9 cellular contexts compared by ENCODE assay signal in genomic region chrX:100635989-100636320, GRCh38. TPM values are rescaled to one million over a fixed set of nuclear protein-coding genes. Genes with fewer than 3 reads are reported as not detected.
DNase-seq lines count a peak whose midpoint lies in the region; ATAC-seq and TF ChIP-seq lines count a peak whose summit lies in the region.
"Had no signal": no experiment of that assay in that cellular context is flagged by ENCODE, and none has a peak within 500 bp of the region (broad histone marks: within the 10 kb centered on the region; RNA-seq: fewer than 3 reads in every experiment).

No MANE protein-coding gene starts in this region.

- peaks cover 3% of the 10 kb centered on the region for H3K27me3 Mint-ChIP-seq in brain

- H3K4me3 Mint-ChIP-seq in brain: peak overlapping the region; percentile 89 to 99 (median 95)

- ATAC-seq in left colon (peak; percentile 73), GM19397 (IDR thresholded peaks at IDR 0.05; ENCODE audit: unreplicated experiment) (no peak)

- H3K36me3 ChIP-seq in suprapubic skin: no peaks in the 10 kb centered on the region

- DNase-seq in DMS53 (lab: John Stamatoyannopoulos, UW) (peak; percentile 47), DMS53 treated with DMSO at 0.1 percent for 48 hours (lab: John Stamatoyannopoulos, UW; ENCODE audit: unreplicated experiment) (no peak), left colon (no peak), suprapubic skin (ENCODE audit: low spot score in 2 of 2) (no peak), NCI-H2227 treated with DMSO at 0.1 percent for 48 hours (lab: John Stamatoyannopoulos, UW) (no peak)
- DNase-seq in central memory CD4-positive, alpha-beta T cell: no peak

- H3K27me3 ChIP-seq in suprapubic skin: no peaks in the 10 kb centered on the region

- peaks cover 0 to 5% (median 0%) of the 10 kb centered on the region in 5 experiments for H3K9me3 Mint-ChIP-seq in brain

- H3K4me1 ChIP-seq in suprapubic skin: no peaks in the 10 kb centered on the region

- peak overlapping the region; percentile 72 to 97 (median 91) for H3K27ac Mint-ChIP-seq in brain

- H3K4me1 Mint-ChIP-seq in brain: peaks cover 22% of the 10 kb centered on the region

- intact Hi-C loops in left colon (cut with DNase I, micrococcal nuclease): no loop called here

- H3K9me3 ChIP-seq in suprapubic skin: no peaks in the 10 kb centered on the region

- TF ChIP-seq EP300 in suprapubic skin (IDR thresholded peaks at IDR 0.05): no peak

- H3K36me3 Mint-ChIP-seq in brain: peaks cover 21% of the 10 kb centered on the region

- 30% methylated on average over 8 of the region's 8 CpGs for WGBS in suprapubic skin

- H3K27ac ChIP-seq in suprapubic skin: peak overlapping the region; percentile 59
- H3K27ac ChIP-seq: 22Rv1 had no signal

- peak overlapping the region; percentile 56 for H3K4me3 ChIP-seq in suprapubic skin

- no peak for TF ChIP-seq CTCF in brain (conservative IDR thresholded peaks at IDR 0.05)
- TF ChIP-seq CTCF in suprapubic skin (IDR thresholded peaks at IDR 0.05): no peak

- TF ChIP-seq POLR2A in suprapubic skin (IDR thresholded peaks at IDR 0.05): no peak

RNA-seq across cellular contexts. Expression of gene TSPAN6, which starts 0.7 kb away (rescaled TPM):
- 3.9 TPM for polyA plus RNA-seq in brain (ENCODE audit: insufficient read depth, low read depth, low replicate concordance)
- total RNA-seq in left colon (100 to 1,000 TPM in 1 of 2 donors, 10 to 100 TPM in 1; 93.9 to 154 TPM), suprapubic skin (10 to 100 TPM; 10.8 to 17.0 (median 14.8) TPM)

RNA-seq across cellular contexts. Expression of gene SRPX2, which starts 8.0 kb away (rescaled TPM):
- polyA plus RNA-seq in brain (ENCODE audit: insufficient read depth, low read depth, low replicate concordance): 1.5 TPM
- total RNA-seq in left colon: 10 to 100 TPM in 1 of 2 donors, 1 to 10 TPM in 1; 4.5 to 10.5 TPM
- total RNA-seq in suprapubic skin: 10 to 100 TPM in 1 of 4 donors, 1 to 10 TPM in 3; 2.8 to 15.2 (median 7.5) TPM

RNA-seq across cellular contexts. Expression of gene TNMD, which starts 51.2 kb away (rescaled TPM):
- polyA plus RNA-seq in brain (ENCODE audit: insufficient read depth, low read depth, low replicate concordance): not detected
- total RNA-seq in left colon: 1 to 10 TPM; 1.1 TPM
- total RNA-seq in suprapubic skin: 1 to 10 TPM in 2 of 4 donors, not detected in 2; 2.0 to 9.0 TPM

Comparison
In these comparisons a context has a peak if more than half of its experiments do, and no peak if none do; other contexts are left out.
1. RNA of gene TSPAN6, which starts 0.7 kb away (total RNA-seq): 93.9 to 154 TPM in left colon; 10.8 to 17.0 TPM in suprapubic skin; every median in the first group is over 4 times any median in the second.